In the genomic region with DNA sequence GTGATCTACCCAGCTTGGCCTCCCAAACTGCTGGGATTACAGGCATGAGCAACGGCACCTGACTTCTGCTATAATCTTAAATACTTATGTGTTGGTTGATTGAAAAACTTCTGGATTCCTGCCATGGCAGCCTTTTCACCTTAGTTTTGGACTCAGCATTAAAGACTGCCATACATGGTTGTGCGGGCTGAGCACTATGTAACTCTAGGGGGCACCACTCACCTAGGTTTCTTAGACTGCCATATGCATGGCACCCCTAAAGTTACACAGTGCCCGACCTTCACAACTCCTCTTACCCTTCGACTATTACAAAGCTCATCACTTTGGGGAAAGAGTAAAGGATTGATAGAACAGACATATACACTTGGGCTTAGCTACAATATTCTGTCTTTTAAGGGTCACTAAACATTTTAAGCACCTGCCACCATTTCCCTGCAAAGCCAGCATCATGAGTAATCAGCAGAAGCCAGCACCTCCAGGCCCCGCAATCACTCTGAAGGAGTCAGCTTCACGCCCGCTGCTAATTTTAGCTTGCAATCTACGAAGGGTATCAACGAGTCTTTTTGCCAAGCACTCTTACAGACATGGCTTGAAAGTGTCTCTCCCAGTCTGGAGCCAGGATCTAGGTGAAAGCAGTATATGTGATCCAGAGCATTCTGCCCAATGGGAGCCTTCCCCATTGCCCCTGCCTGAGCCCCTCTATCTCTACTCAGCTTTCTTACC, we compare ENCODE assay signal across 9 cellular contexts. TPM values are rescaled to one million over a fixed set of nuclear protein-coding genes. Genes with fewer than 3 reads are reported as not detected.
DNase-seq lines count a peak whose midpoint lies in the region; ATAC-seq, FAIRE-seq and TF ChIP-seq lines count a peak whose summit lies in the region.
"Had no signal": no experiment of that assay in that cellular context is flagged by ENCODE, and none has a peak within 500 bp of the region (broad histone marks: within the 10 kb centered on the region; RNA-seq: fewer than 3 reads in every experiment).

No MANE protein-coding gene starts in this region.

- no peaks in the 10 kb centered on the region for H3K36me3 ChIP-seq in GM12878 (ENCODE audit: control insufficient read depth in 2 of 2, insufficient read depth in 2 of 2, low read length in 1 of 2)

- H3K9ac ChIP-seq in GM12878 (ENCODE audit: control insufficient read depth, insufficient read depth, low read length) = no peak overlapping the region

- intact Hi-C loops in GM12878 (cut with micrococcal nuclease; ENCODE audit: unreplicated experiment) = no loop called here

- H3K4me1 ChIP-seq in GM12878 (ENCODE audit: control insufficient read depth, insufficient read depth, low read length) = no peaks in the 10 kb centered on the region

- peaks cover 0 to 20% (median 2%) of the 10 kb centered on the region in 9 donors for H3K9me3 Mint-ChIP-seq in naive thymus-derived CD8-positive, alpha-beta T cell

- H3K27me3 Mint-ChIP-seq in naive thymus-derived CD8-positive, alpha-beta T cell = peaks cover 4 to 17% (median 11%) of the 10 kb centered on the region in 5 donors

- no peaks in the 10 kb centered on the region for H3K9me3 ChIP-seq in GM12878 (replicated peaks; ENCODE audit: control insufficient read depth, insufficient read depth, low read length)

- in situ Hi-C loops in GM12878 (cut with MboI) = no loop called here

- H4K20me1 ChIP-seq in GM12878 (ENCODE audit: control insufficient read depth, insufficient read depth) = no peaks in the 10 kb centered on the region

- no peak overlapping the region for H3K27ac ChIP-seq in GM12878 (ENCODE audit: control insufficient read depth, insufficient read depth)
- H3K27ac ChIP-seq: PC-9 had no signal

- FAIRE-seq in GM12878 (lab: Jason Lieb, UNC) = no peak

- SMC1A ChIA-PET in GM12878 (lab: Charles Lee; ENCODE audit: uncharacterized antibody, unreplicated experiment) = interaction anchor here (0.8 kb wide), 1 partner anchor 88 kb away, joined by 3 read pairs; no protein-coding TSS in a partner anchor

- H3K4me2 ChIP-seq in GM12878 (ENCODE audit: control insufficient read depth, insufficient read depth) = no peak overlapping the region
- H3K4me2 ChIP-seq: PC-9 had no signal

- ATAC-seq in GM12878 (peak; percentile 68), GM18868 (IDR thresholded peaks at IDR 0.05; ENCODE audit: unreplicated experiment) (no peak), GM19324 (IDR thresholded peaks at IDR 0.05; ENCODE audit: low FRiP score, unreplicated experiment) (no peak)
- ATAC-seq in naive thymus-derived CD8-positive, alpha-beta T cell = no peak

- no peak overlapping the region for H2AFZ ChIP-seq in GM12878 (ENCODE audit: control insufficient read depth, low read depth, low read length)
- H2AFZ ChIP-seq: PC-9 had no signal

- no peak overlapping the region for H3K4me3 ChIP-seq in GM12878
- H3K4me3 ChIP-seq: PC-9 had no signal

- DNase-seq in M059J (ENCODE audit: low read depth) (peak; percentile 33), GM12878 (ENCODE audit: low read depth, low spot score) (no peak), mucosa of gallbladder (ENCODE audit: low spot score) (peak; percentile 12)
- DNase-seq in naive thymus-derived CD8-positive, alpha-beta T cell = no peak
- DNase-seq: naive B cell had no signal

- peak; percentile 59 for TF ChIP-seq CTCF in GM12873 (IDR thresholded peaks at IDR 0.05; ENCODE audit: insufficient read depth, low read depth, low read length, missing control alignments)
- TF ChIP-seq CTCF in GM12878 (IDR thresholded peaks at IDR 0.05 in 2 of 3, conservative IDR thresholded peaks at IDR 0.05 in 1 of 3; ENCODE audit: control insufficient read depth in 2 of 3, extremely low read depth in 1 of 3, insufficient read depth in 1 of 3, low read depth in 3 of 3, low read length in 3 of 3) = peak; percentile 23 to 28 (median 28); a peak in 4 of 6 replicates

- no peaks in the 10 kb centered on the region for H3K79me2 ChIP-seq in GM12878 (ENCODE audit: control insufficient read depth, insufficient read depth, low read length)

- CTCF ChIA-PET in GM12878 (lab: Yijun Ruan, JAX) = interaction anchor here (1.7 kb wide), 1 partner anchor 24 kb away, joined by 4 read pairs; no protein-coding TSS in a partner anchor

- no TSS peak for BruUV-seq in GM12878 (replicated peaks; lab: Mats Ljungman, UMichigan)

- TF ChIP-seq EP300 in GM12878 (IDR thresholded peaks at IDR 0.05; ENCODE audit: borderline replicate concordance in 1 of 2, control insufficient read depth in 1 of 2, low read depth in 2 of 2, low read length in 2 of 2) = no peak

- H3K4me1 Mint-ChIP-seq in naive thymus-derived CD8-positive, alpha-beta T cell = no peaks in the 10 kb centered on the region
- H3K4me1 Mint-ChIP-seq: naive B cell had no signal

- 39% methylated on average over 9 of the region's 9 CpGs for WGBS in GM12878 (ENCODE audit: insufficient coverage, insufficient replicate concordance, low lambda C conversion rate, missing lambda C conversion rate)

- H3K27me3 ChIP-seq in GM12878 (replicated peaks in 1 of 2; ENCODE audit: control insufficient read depth in 2 of 2, insufficient read depth in 2 of 2, low read length in 1 of 2) = peaks cover 0 to under 1% of the 10 kb centered on the region in 2 experiments; a peak in 1 of 4 replicates

- no peak overlapping the region for H3K4me3 Mint-ChIP-seq in naive thymus-derived CD8-positive, alpha-beta T cell
- H3K4me3 Mint-ChIP-seq: naive B cell had no signal

- no peak overlapping the region for H3K27ac Mint-ChIP-seq in naive thymus-derived CD8-positive, alpha-beta T cell
- H3K27ac Mint-ChIP-seq: naive B cell had no signal

- TF ChIP-seq RAD21 in GM12878 (IDR thresholded peaks at IDR 0.05; ENCODE audit: insufficient read depth, low read depth, low read length) = peak; percentile 55

- RAD21 ChIA-PET in GM12878 (lab: Charles Lee; ENCODE audit: unreplicated experiment) = no interaction called here

- no peak for TF ChIP-seq POLR2A in GM12878 (IDR thresholded peaks at IDR 0.05; ENCODE audit: low read depth, low read length)

- POLR2A ChIA-PET in GM12878 (lab: Charles Lee) = no interaction called here
- POLR2A ChIA-PET in naive thymus-derived CD8-positive, alpha-beta T cell (lab: Charles Lee) = no interaction called here

- peaks cover 0 to 17% (median 15%) of the 10 kb centered on the region in 3 donors for H3K36me3 Mint-ChIP-seq in naive thymus-derived CD8-positive, alpha-beta T cell

TF ChIP-seq in GM12878, 131 proteins besides CTCF, POLR2A, EP300 and RAD21:
- TF ChIP-seq EZH2 (IDR thresholded peaks at IDR 0.05; ENCODE audit: borderline replicate concordance, control insufficient read depth, low read depth, low read length) (no peak), MEF2A (IDR thresholded peaks at IDR 0.05; ENCODE audit: insufficient read depth, low read depth, low read length) (no peak), ASH2L (IDR thresholded peaks at IDR 0.05; ENCODE audit: borderline replicate concordance, low read depth) (no peak), SMC3 (IDR thresholded peaks at IDR 0.05; ENCODE audit: borderline replicate concordance, low read length) (peak; percentile 21; the same call in 1 of the 2 replicates)

RNA-seq across cellular contexts. Expression of gene SUDS3, which starts 59.8 kb away (rescaled TPM):
- 29.2 and 43.3 TPM in 2 replicates for total RNA-seq in M059J (2014; rRNA removed; shearing (Covaris generic))
- total RNA-seq in GM12878 (2013; cell fraction: nucleolus; rRNA removed) = 56.9 and 67.2 TPM in 2 replicates
- 25.9 and 26.4 TPM in 2 replicates for total RNA-seq in GM12878 (2014; rRNA removed)
- total RNA-seq in GM12878 (2014; rRNA removed; fragmentation: Illumina TruSeq; extraction: Trizol) = 21.3 and 22.0 TPM in 2 replicates
- total RNA-seq in GM12878 (2021) = 21.1 and 21.3 TPM in 2 replicates
- 14.3 TPM for polyA plus RNA-seq in GM12878 (2011; ENCODE audit: low read depth)
- polyA plus RNA-seq in GM12878 (2011; rRNA removed) = 42.8 and 52.1 TPM in 2 replicates
- polyA plus RNA-seq in GM12878 (2011; cell fraction: cytosol; rRNA removed) = 19.6 and 25.2 TPM in 2 replicates
- 40.3 and 42.7 TPM in 2 replicates for polyA plus RNA-seq in GM12878 (2011; cell fraction: nucleus; rRNA removed)
- polyA plus RNA-seq in GM12878 (2012) = 16.0 and 16.4 TPM in 2 replicates
- 22.5 and 25.0 TPM in 2 replicates for polyA plus RNA-seq in GM12878 (2014; fragmentation: Illumina TruSeq; extraction: Trizol)
- 1 to 10 TPM; 5.2 to 9.5 TPM for polyA plus RNA-seq in GM12878 (2014; fragmentation: Nextera tagmentation; extraction: Ambion mirVana)
- 20.0 and 22.9 TPM in 2 replicates for polyA plus RNA-seq in GM12878 (2014; rRNA removed)
- polyA plus RNA-seq in GM12878 (2016; fragmentation: Nextera tagmentation; extraction: Ambion mirVana) = 10 to 100 TPM; 21.2 to 21.4 TPM
- 30.0 and 30.9 TPM in 2 replicates for polyA minus RNA-seq in GM12878 (2011; rRNA and poly(A)+ RNA removed)
- polyA minus RNA-seq in GM12878 (2011; cell fraction: cytosol; rRNA and poly(A)+ RNA removed) = 10.4 and 16.2 TPM in 2 replicates
- polyA minus RNA-seq in GM12878 (2011; cell fraction: nucleus; rRNA and poly(A)+ RNA removed) = 15.7 and 29.7 TPM in 2 replicates
- 38.5 TPM for total RNA-seq in mucosa of gallbladder
- total RNA-seq in naive thymus-derived CD8-positive, alpha-beta T cell = 10 to 100 TPM; 29.8 to 31.7 TPM
- polyA plus RNA-seq in naive thymus-derived CD8-positive, alpha-beta T cell = 10 to 100 TPM; 10.7 to 13.9 (median 13.7) TPM

Comparison
In these comparisons a context has a peak if more than half of its experiments do, and no peak if none do; other contexts are left out.
1. DNase-seq: peak in M059J (single experiment) and mucosa of gallbladder (single experiment); none in GM12878 (single experiment) and naive thymus-derived CD8-positive, alpha-beta T cell (0 of 10).